In genomic region chr11:34719303-34719848, GRCh38 we compare ENCODE assay signal across 20 cellular contexts.
"Had no signal": no experiment of that assay in that cellular context is flagged by ENCODE, and none has a peak within 500 bp of the region (broad histone marks: within the 10 kb centered on the region; RNA-seq: fewer than 3 reads in every experiment).

No MANE protein-coding gene starts in this region.

- H3K27me3 Mint-ChIP-seq: stimulated activated naive B cell treated with anti-CD40 and anti-IgM and Interleukin-4, amounts not matched to agents 10 μg/mL and 1 μg/mL and 100 μg/mL, for 72 hours had no signal

- H3K27ac Mint-ChIP-seq: activated naive CD4-positive, alpha-beta T cell treated with anti-CD3 and anti-CD28 coated beads, Interleukin-2, amount 50 U/mL, for 72 hours; immature natural killer cell; nephron; stimulated activated naive B cell treated with anti-CD40 and anti-IgM and Interleukin-4, amounts not matched to agents 10 μg/mL and 1 μg/mL and 100 μg/mL, for 72 hours had no signal

- H3K36me3 Mint-ChIP-seq: stimulated activated naive B cell treated with anti-CD40 and anti-IgM and Interleukin-4, amounts not matched to agents 10 μg/mL and 1 μg/mL and 100 μg/mL, for 72 hours had no signal

- H3K4me3 ChIP-seq: ascending aorta, dorsolateral prefrontal cortex, esophagus squamous epithelium, right lobe of liver, smooth muscle cell, transverse colon had no signal

- ATAC-seq: activated naive CD4-positive, alpha-beta T cell treated with anti-CD3 and anti-CD28 coated beads, Interleukin-2, amount 50 U/mL, for 72 hours; right lobe of liver; stimulated activated naive B cell treated with anti-CD40 and anti-IgM and Interleukin-4, amounts not matched to agents 10 μg/mL and 1 μg/mL and 100 μg/mL, for 72 hours had no signal

- H3K36me3 ChIP-seq: ascending aorta, esophagus squamous epithelium, neutrophil, right lobe of liver, transverse colon had no signal

- H3K4me1 Mint-ChIP-seq: immature natural killer cell; nephron; stimulated activated naive B cell treated with anti-CD40 and anti-IgM and Interleukin-4, amounts not matched to agents 10 μg/mL and 1 μg/mL and 100 μg/mL, for 72 hours had no signal

- DNase-seq: activated CD4-positive, alpha-beta T cell treated with anti-CD3 and anti-CD28 coated beads for 1 hour; activated CD4-positive, alpha-beta T cell treated with anti-CD3 and anti-CD28 coated beads, Interleukin-2, amount 50 U/mL, for 1 hour; activated gamma-delta T cell treated with Interleukin-2 at 50 U/mL for 16 hours; activated T-cell treated with anti-CD3 and anti-CD28 coated beads, Interleukin-2, amount 50 U/mL, for 1 hour; central memory CD4-positive, alpha-beta T cell; dorsolateral prefrontal cortex; esophagus squamous epithelium; immature natural killer cell; right lobe of liver; stimulated activated CD4-positive, alpha-beta T cell treated with anti-CD3 and anti-CD28 coated beads, Interleukin-15, amount 100 ng/mL, for 24 hours; stimulated activated CD8-positive, alpha-beta memory T cell treated with anti-CD3 and anti-CD28 coated beads, Interleukin-4, amount 100 ng/mL, for 48 hours; stimulated activated naive B cell treated with anti-CD40 and anti-IgM and Interleukin-4, amounts not matched to agents 10 μg/mL and 1 μg/mL and 100 μg/mL, for 72 hours; T-helper 1 cell; transverse colon had no signal

- H3K9me3 ChIP-seq: ascending aorta, esophagus squamous epithelium, neutrophil, right lobe of liver, transverse colon had no signal

- H3K4me1 ChIP-seq: ascending aorta, esophagus squamous epithelium, parathyroid adenoma, right lobe of liver had no signal

- H3K4me3 Mint-ChIP-seq: immature natural killer cell; nephron; stimulated activated naive B cell treated with anti-CD40 and anti-IgM and Interleukin-4, amounts not matched to agents 10 μg/mL and 1 μg/mL and 100 μg/mL, for 72 hours had no signal
